ENCODE assay signal across 8 cellular contexts in genomic region chr9:34328500-34328982, GRCh38. TPM values are rescaled to one million over a fixed set of nuclear protein-coding genes. Genes with fewer than 3 reads are reported as not detected.
A peak's percentile ranks its signal among the peaks of the same experiment; 100 is the strongest.
DNase-seq lines count a peak whose midpoint lies in the region; ATAC-seq and TF ChIP-seq lines count a peak whose summit lies in the region.

No MANE protein-coding gene starts in this region.

- no peaks in the 10 kb centered on the region for H3K9me2 ChIP-seq in Loucy (replicated peaks; ENCODE audit: low read depth, low read length)

- H3K4me3 ChIP-seq in Loucy (ENCODE audit: low read length, poor library complexity, severe bottlenecking), result peak overlapping the region; percentile 98

- no peaks in the 10 kb centered on the region for H3K27me3 Mint-ChIP-seq in activated CD4-positive, alpha-beta T cell treated with anti-CD3 and anti-CD28 coated beads, Interleukin-2, amount 10 ng/mL, durations not matched to agents 24 days and 14 days
- H3K27me3 Mint-ChIP-seq in activated T-helper 17 cell treated with anti-CD3 and anti-CD28 coated beads, Interleukin-2, amount 50 U/mL, for 72 hours, result no peaks in the 10 kb centered on the region
- peaks cover 6 to 12% (median 7%) of the 10 kb centered on the region in 3 donors for H3K27me3 Mint-ChIP-seq in immature natural killer cell (ENCODE audit: low read depth in 3 of 3)

- H3K9me3 ChIP-seq in Loucy (ENCODE audit: insufficient read depth, low read depth, low read length), result no peaks in the 10 kb centered on the region

- peaks cover 30% of the 10 kb centered on the region for H3K4me1 Mint-ChIP-seq in activated CD4-positive, alpha-beta T cell treated with anti-CD3 and anti-CD28 coated beads, Interleukin-2, amount 10 ng/mL, durations not matched to agents 24 days and 14 days
- peaks cover 24% of the 10 kb centered on the region for H3K4me1 Mint-ChIP-seq in activated T-helper 17 cell treated with anti-CD3 and anti-CD28 coated beads, Interleukin-2, amount 50 U/mL, for 72 hours
- H3K4me1 Mint-ChIP-seq in immature natural killer cell, result peaks cover 28 to 48% of the 10 kb centered on the region in 2 donors

- no peaks in the 10 kb centered on the region for H3K27me3 ChIP-seq in Loucy (ENCODE audit: insufficient read depth, low read length, poor library complexity, severe bottlenecking)

- ATAC-seq in activated T-helper 17 cell treated with anti-CD3 and anti-CD28 coated beads, Interleukin-2, amount 50 U/mL, for 72 hours (replicated peaks), result no peak

- H3K4me2 ChIP-seq in Loucy (ENCODE audit: low read depth, low read length, poor library complexity, severe bottlenecking), result peak overlapping the region; percentile 88

- no peaks in the 10 kb centered on the region for H4K20me1 ChIP-seq in Loucy (ENCODE audit: insufficient read depth, low read length, poor library complexity, severe bottlenecking)

- intact Hi-C loops in activated CD4-positive, alpha-beta T cell treated with anti-CD3 and anti-CD28 coated beads, Interleukin-2, amount 10 ng/mL, durations not matched to agents 24 days and 14 days (cut with micrococcal nuclease), result loop anchor here (2.0 kb wide), 3 partner anchors 48 to 512 kb away; partner anchors contain the start of genes MYORG, UBAP1 and UBE2R2

- no peaks in the 10 kb centered on the region for H3K36me3 ChIP-seq in Loucy (ENCODE audit: insufficient read depth, low read length)

- H3K79me2 ChIP-seq in Loucy (ENCODE audit: insufficient read depth, low read length), result peaks cover 64% of the 10 kb centered on the region

- peak overlapping the region; percentile 86 for H3K9ac ChIP-seq in Loucy (ENCODE audit: low read depth, low read length, poor library complexity, severe bottlenecking)

- peak overlapping the region; percentile 89 for H3K4me3 Mint-ChIP-seq in activated CD4-positive, alpha-beta T cell treated with anti-CD3 and anti-CD28 coated beads, Interleukin-2, amount 10 ng/mL, durations not matched to agents 24 days and 14 days
- peak overlapping the region; percentile 98 for H3K4me3 Mint-ChIP-seq in activated T-helper 17 cell treated with anti-CD3 and anti-CD28 coated beads, Interleukin-2, amount 50 U/mL, for 72 hours
- peak overlapping the region; percentile 94 to 98 (median 97) for H3K4me3 Mint-ChIP-seq in immature natural killer cell

- peaks cover 24% of the 10 kb centered on the region for H3K4me1 ChIP-seq in Loucy (ENCODE audit: insufficient read depth, low read length, poor library complexity, severe bottlenecking)

- no peaks in the 10 kb centered on the region for H3K36me3 Mint-ChIP-seq in activated CD4-positive, alpha-beta T cell treated with anti-CD3 and anti-CD28 coated beads, Interleukin-2, amount 10 ng/mL, durations not matched to agents 24 days and 14 days (ENCODE audit: low read depth)
- peaks cover 13% of the 10 kb centered on the region for H3K36me3 Mint-ChIP-seq in activated T-helper 17 cell treated with anti-CD3 and anti-CD28 coated beads, Interleukin-2, amount 50 U/mL, for 72 hours (ENCODE audit: low read depth)
- no peaks in the 10 kb centered on the region for H3K36me3 Mint-ChIP-seq in immature natural killer cell

- H3K27ac ChIP-seq in substantia nigra (ENCODE audit: low read depth, low read length, poor library complexity, severe bottlenecking), result peak overlapping the region; percentile 60

- no peak for DNase-seq in activated CD4-positive, alpha-beta T cell treated with anti-CD3 and anti-CD28 coated beads, Interleukin-2, amount 10 ng/mL, durations not matched to agents 24 days and 14 days
- no peak for DNase-seq in activated CD4-positive, alpha-beta T cell treated with anti-CD3 and anti-CD28 coated beads, Interleukin-2, amount 50 U/mL, for 48 hours
- no peak for DNase-seq in immature natural killer cell
- no peak for DNase-seq in substantia nigra (lab: John Stamatoyannopoulos, UW)
- DNase-seq in UCSD-AML1 (lab: John Stamatoyannopoulos, UW; ENCODE audit: unreplicated experiment), result no peak
- DNase-seq in C1 segment of cervical spinal cord (lab: John Stamatoyannopoulos, UW), result no peak

- no peaks in the 10 kb centered on the region for H3K9me3 Mint-ChIP-seq in activated CD4-positive, alpha-beta T cell treated with anti-CD3 and anti-CD28 coated beads, Interleukin-2, amount 10 ng/mL, durations not matched to agents 24 days and 14 days
- no peaks in the 10 kb centered on the region for H3K9me3 Mint-ChIP-seq in activated T-helper 17 cell treated with anti-CD3 and anti-CD28 coated beads, Interleukin-2, amount 50 U/mL, for 72 hours
- no peaks in the 10 kb centered on the region for H3K9me3 Mint-ChIP-seq in immature natural killer cell

- no peak for TF ChIP-seq CTCF in Loucy (conservative IDR thresholded peaks at IDR 0.05; ENCODE audit: low read length)

- peak overlapping the region; percentile 95 for H2AFZ ChIP-seq in Loucy (ENCODE audit: low read length)

- H3K27ac Mint-ChIP-seq in activated CD4-positive, alpha-beta T cell treated with anti-CD3 and anti-CD28 coated beads, Interleukin-2, amount 10 ng/mL, durations not matched to agents 24 days and 14 days, result peak overlapping the region; percentile 97
- H3K27ac Mint-ChIP-seq in activated T-helper 17 cell treated with anti-CD3 and anti-CD28 coated beads, Interleukin-2, amount 50 U/mL, for 72 hours, result peak overlapping the region; percentile 99
- peak overlapping the region; percentile 95 to 99 (median 98) for H3K27ac Mint-ChIP-seq in immature natural killer cell

- no peaks in the 10 kb centered on the region for H3F3A ChIP-seq in Loucy (ENCODE audit: low read depth)

RNA-seq across cellular contexts. Expression of gene KIF24, which starts 0.5 kb away (rescaled TPM):
- 5.9 and 6.2 TPM in 2 replicates for total RNA-seq in activated CD4-positive, alpha-beta T cell treated with anti-CD3 and anti-CD28 coated beads, Interleukin-2, amount 10 ng/mL, durations not matched to agents 24 days and 14 days
- 1 to 10 TPM; 4.9 to 7.1 TPM for total RNA-seq in activated T-helper 17 cell treated with anti-CD3 and anti-CD28 coated beads, Interleukin-2, amount 50 U/mL, for 72 hours
- polyA plus RNA-seq in immature natural killer cell, result under 1 TPM in 1 of 3 donors, not detected in 2; 0.25 TPM

RNA-seq across cellular contexts. Expression of gene NUDT2, which starts 0.8 kb away (rescaled TPM):
- total RNA-seq in activated CD4-positive, alpha-beta T cell treated with anti-CD3 and anti-CD28 coated beads, Interleukin-2, amount 10 ng/mL, durations not matched to agents 24 days and 14 days, result 30.4 and 31.9 TPM in 2 replicates
- 10 to 100 TPM; 31.2 to 34.9 TPM for total RNA-seq in activated T-helper 17 cell treated with anti-CD3 and anti-CD28 coated beads, Interleukin-2, amount 50 U/mL, for 72 hours
- polyA plus RNA-seq in immature natural killer cell, result 10 to 100 TPM; 24.3 to 35.4 (median 27.6) TPM

RNA-seq across cellular contexts. Expression of gene MYORG, which starts 48.2 kb away (rescaled TPM):
- total RNA-seq in activated CD4-positive, alpha-beta T cell treated with anti-CD3 and anti-CD28 coated beads, Interleukin-2, amount 10 ng/mL, durations not matched to agents 24 days and 14 days, result 1.4 TPM in 2 replicates
- total RNA-seq in activated T-helper 17 cell treated with anti-CD3 and anti-CD28 coated beads, Interleukin-2, amount 50 U/mL, for 72 hours, result 1 to 10 TPM; 1.6 to 3.5 TPM
- under 1 TPM in 2 of 3 donors, not detected in 1; 0.30 to 0.69 TPM for polyA plus RNA-seq in immature natural killer cell
